ENCODE assay signal across 20 cellular contexts in the genomic region with DNA sequence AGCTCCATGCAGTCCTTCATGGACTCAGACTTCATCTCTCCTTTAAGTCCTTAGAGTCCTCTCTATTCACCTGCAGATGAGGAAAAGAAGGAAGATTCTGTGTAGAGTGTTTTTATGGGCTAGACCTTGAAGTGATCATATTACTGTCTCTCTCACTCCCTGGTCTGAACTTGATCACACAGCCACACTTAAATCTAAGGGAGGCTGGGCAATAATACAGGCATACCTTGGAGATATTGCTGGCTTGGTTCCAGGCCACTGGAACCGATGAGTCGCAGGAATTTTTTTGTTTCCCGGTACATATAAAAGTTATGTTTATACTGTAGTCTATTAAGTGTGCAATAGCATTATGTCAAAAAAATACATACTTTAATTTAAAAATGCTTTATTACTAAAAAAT. TPM values are rescaled to one million over a fixed set of nuclear protein-coding genes. Genes with fewer than 3 reads are reported as not detected.
DNase-seq lines count a peak whose midpoint lies in the region; TF ChIP-seq lines count a peak whose summit lies in the region.
"Had no signal": no experiment of that assay in that cellular context is flagged by ENCODE, and none has a peak within 500 bp of the region (broad histone marks: within the 10 kb centered on the region; RNA-seq: fewer than 3 reads in every experiment).

No MANE protein-coding gene starts in this region.

- in situ Hi-C loops in HAP-1 (cut with MboI; ENCODE audit: low sequenced_read_pairs): no loop called here

- H3K4me1 ChIP-seq in breast epithelium (no peaks in the 10 kb centered on the region), HAP-1 (no peaks in the 10 kb centered on the region)
- H3K4me1 ChIP-seq: heart right ventricle, upper lobe of left lung had no signal

- H3K36me3 Mint-ChIP-seq in MCF 10A (ENCODE audit: insufficient read depth, unreplicated experiment): peaks cover 6% of the 10 kb centered on the region

- intact Hi-C loops in MCF 10A (cut with micrococcal nuclease): no loop called here
- intact Hi-C loops in breast epithelium (cut with DNase I; ENCODE audit: low total_unique reads): no loop called here

- CTCF ChIA-PET in MCF 10A (lab: Yijun Ruan, JAX) (interaction anchor here (3.6 kb wide), 1 partner anchor 9 kb away, joined by 16 read pairs; no protein-coding TSS in a partner anchor), RWPE1 (lab: Yijun Ruan, JAX) (no interaction called here)

- H3K4me1 Mint-ChIP-seq in MCF 10A (ENCODE audit: insufficient read depth, unreplicated experiment): no peaks in the 10 kb centered on the region
- H3K4me1 Mint-ChIP-seq: activated T-helper 17 cell treated with anti-CD3 and anti-CD28 coated beads, Interleukin-2, amount 50 U/mL, for 72 hours; CD4-positive, alpha-beta memory T cell had no signal

- no peaks in the 10 kb centered on the region for H3K27me3 ChIP-seq in breast epithelium
- H3K27me3 ChIP-seq in HAP-1 (ENCODE audit: low read depth): no peaks in the 10 kb centered on the region
- H3K27me3 ChIP-seq: heart right ventricle, upper lobe of left lung had no signal

- POLR2A ChIA-PET in MCF 10A (lab: Yijun Ruan, JAX): no interaction called here
- POLR2A ChIA-PET in RWPE1 (lab: Yijun Ruan, JAX; ENCODE audit: low non-redundant PET): no interaction called here

- BruUV-seq in MCF 10A (replicated peaks; lab: Mats Ljungman, UMichigan): no TSS peak

- DNase-seq in MCF 10A (ENCODE audit: unreplicated experiment) (peak; percentile 47), breast epithelium (ENCODE audit: low spot score in 2 of 2) (no peak), RWPE1 (ENCODE audit: low spot score) (peak; percentile 13), epithelial cell of esophagus (ENCODE audit: low read depth) (peak; percentile 52), SW 1271 (lab: John Stamatoyannopoulos, UW) (no peak), HAP-1 (ENCODE audit: low spot score in 2 of 2) (no peak)
- no peak for DNase-seq in stimulated activated CD4-positive, alpha-beta T cell treated with anti-CD3 and anti-CD28 coated beads, Interleukin-2, amount 100 ng/mL, for 24 hours
- no peak for DNase-seq in stimulated activated CD4-positive, alpha-beta T cell treated with anti-CD3 and anti-CD28 coated beads, Interleukin-12 subunit alpha, Interleukin-12 subunit beta, amount 100 ng/mL, for 4 hours
- DNase-seq: activated CD8-positive, alpha-beta memory T cell treated with anti-CD3 and anti-CD28 coated beads for 24 hours; amniotic stem cell; CD4-positive, alpha-beta memory T cell; heart right ventricle; islet precursor cell; Karpas-422; NCI-H146; NCI-H748 treated with DMSO at 0.1 percent for 48 hours; stimulated activated naive CD4-positive, alpha-beta T cell treated with Interleukin-2 at 50 U/mL for 16 hours; upper lobe of left lung had no signal

- H3K27ac ChIP-seq in breast epithelium: no peak overlapping the region
- H3K27ac ChIP-seq in RWPE1: no peak overlapping the region
- H3K27ac ChIP-seq: heart right ventricle, HL-60, upper lobe of left lung had no signal

- H3K27ac Mint-ChIP-seq in MCF 10A (ENCODE audit: low read depth, unreplicated experiment): no peak overlapping the region
- H3K27ac Mint-ChIP-seq: activated T-helper 17 cell treated with anti-CD3 and anti-CD28 coated beads, Interleukin-2, amount 50 U/mL, for 72 hours; CD4-positive, alpha-beta memory T cell had no signal

- H3K9me3 ChIP-seq in breast epithelium (no peaks in the 10 kb centered on the region), HAP-1 (no peaks in the 10 kb centered on the region)
- H3K9me3 ChIP-seq: upper lobe of left lung had no signal

- H3K4me3 Mint-ChIP-seq in MCF 10A (ENCODE audit: unreplicated experiment): no peak overlapping the region
- H3K4me3 Mint-ChIP-seq: activated T-helper 17 cell treated with anti-CD3 and anti-CD28 coated beads, Interleukin-2, amount 50 U/mL, for 72 hours; CD4-positive, alpha-beta memory T cell had no signal

- H3K27me3 Mint-ChIP-seq in MCF 10A (ENCODE audit: insufficient read depth, unreplicated experiment): no peaks in the 10 kb centered on the region
- H3K27me3 Mint-ChIP-seq: activated T-helper 17 cell treated with anti-CD3 and anti-CD28 coated beads, Interleukin-2, amount 50 U/mL, for 72 hours; CD4-positive, alpha-beta memory T cell had no signal

- no peaks in the 10 kb centered on the region for H3K36me3 ChIP-seq in breast epithelium
- H3K36me3 ChIP-seq in HAP-1 (replicated peaks): no peaks in the 10 kb centered on the region
- H3K36me3 ChIP-seq: upper lobe of left lung had no signal

- H3K9me3 Mint-ChIP-seq in MCF 10A (ENCODE audit: unreplicated experiment): no peaks in the 10 kb centered on the region
- H3K9me3 Mint-ChIP-seq: activated T-helper 17 cell treated with anti-CD3 and anti-CD28 coated beads, Interleukin-2, amount 50 U/mL, for 72 hours had no signal

- H3K4me3 ChIP-seq in breast epithelium: no peak overlapping the region
- H3K4me3 ChIP-seq in epithelial cell of esophagus (ENCODE audit: low read length): no peak overlapping the region
- no peak overlapping the region for H3K4me3 ChIP-seq in HAP-1
- H3K4me3 ChIP-seq: heart right ventricle, upper lobe of left lung had no signal

- TF ChIP-seq CTCF in MCF 10A (IDR thresholded peaks at IDR 0.05; ENCODE audit: unreplicated experiment) (no peak), breast epithelium (IDR thresholded peaks at IDR 0.05) (no peak), RWPE1 (conservative IDR thresholded peaks at IDR 0.05; ENCODE audit: low read depth) (no peak), epithelial cell of esophagus (IDR thresholded peaks at IDR 0.05; ENCODE audit: insufficient read depth, low read depth, low read length, missing control alignments) (no peak)

- TF ChIP-seq POLR2A in breast epithelium (IDR thresholded peaks at IDR 0.05): no peak

RNA-seq across cellular contexts. Expression of gene FOXO3, which starts 59.2 kb away (rescaled TPM):
- 51.9 and 53.0 TPM in 2 replicates for total RNA-seq in MCF 10A (2022)
- 100 to 1,000 TPM; 107 to 181 (median 155) TPM for total RNA-seq in breast epithelium

Comparison
In these comparisons a context has a peak if more than half of its experiments do, and no peak if none do; other contexts are left out.
1. DNase-seq: peak in MCF 10A (single experiment), RWPE1 (single experiment) and epithelial cell of esophagus (single experiment); none in breast epithelium (0 of 2), stimulated activated CD4-positive, alpha-beta T cell treated with anti-CD3 and anti-CD28 coated beads, Interleukin-2, amount 100 ng/mL, for 24 hours (0 of 2), stimulated activated CD4-positive, alpha-beta T cell treated with anti-CD3 and anti-CD28 coated beads, Interleukin-12 subunit alpha, Interleukin-12 subunit beta, amount 100 ng/mL, for 4 hours (single experiment), SW 1271 (0 of 2) and HAP-1 (0 of 2).